In the genomic region with DNA sequence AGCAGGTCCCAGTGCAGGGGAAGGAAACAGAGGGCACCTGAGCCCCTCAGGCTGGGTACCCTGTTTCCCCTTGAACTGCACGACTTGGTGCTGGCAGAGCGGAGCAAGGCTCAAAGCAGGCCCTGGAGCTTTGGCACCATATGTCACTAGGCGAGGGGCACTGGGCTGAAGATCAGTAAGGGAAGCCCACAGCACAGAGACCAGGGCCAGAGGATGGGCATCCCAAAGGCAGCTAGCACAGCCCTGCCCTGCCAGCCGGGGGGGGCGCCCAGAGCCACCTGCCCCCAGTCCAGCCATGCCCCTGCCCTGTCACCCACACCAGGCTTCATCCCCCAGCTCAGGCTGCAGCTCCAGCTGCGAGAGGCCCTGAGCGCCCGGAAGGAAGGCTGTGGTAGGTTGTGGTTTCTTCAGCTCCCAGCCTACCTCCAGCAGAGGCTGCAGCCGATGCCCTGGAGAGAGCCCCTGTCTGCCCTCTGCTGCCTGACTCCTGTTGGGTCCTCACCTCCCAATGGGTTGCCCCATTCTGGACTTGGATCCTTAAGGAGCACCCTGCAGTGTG, we compare ENCODE assay signal across 8 cellular contexts. TPM values are rescaled to one million over a fixed set of nuclear protein-coding genes. Genes with fewer than 3 reads are reported as not detected.
DNase-seq lines count a peak whose midpoint lies in the region; ATAC-seq and TF ChIP-seq lines count a peak whose summit lies in the region.

No MANE protein-coding gene starts in this region.

- H3K36me3 Mint-ChIP-seq in CD4-positive, CD25-positive, alpha-beta regulatory T cell = peaks cover 7% of the 10 kb centered on the region
- peaks cover 13% of the 10 kb centered on the region for H3K36me3 Mint-ChIP-seq in activated T-helper 2 cell treated with anti-CD3 and anti-CD28 coated beads, Interferon-gamma antibody, Interleukin-2, Interleukin-4, amounts not matched to agents 10 μg/mL and 5 μg/mL and 100 μg/mL, durations not matched to agents 14 hours and 24 hours and 36 hours (ENCODE audit: low read depth)

- TF ChIP-seq CTCF in LNCaP clone FGC (IDR thresholded peaks at IDR 0.05; ENCODE audit: control insufficient read depth, extremely low read depth, insufficient read depth) (no peak), mucosa of descending colon (IDR thresholded peaks at IDR 0.05) (no peak)

- H3K4me3 ChIP-seq in CD4-positive, CD25-positive, alpha-beta regulatory T cell (ENCODE audit: low read depth, low read length) = peak overlapping the region; percentile 59
- H3K4me3 ChIP-seq in LNCaP clone FGC (ENCODE audit: low read depth, low read length) (peak overlapping the region; percentile 38), mucosa of descending colon (no peak overlapping the region)

- ATAC-seq in CD4-positive, CD25-positive, alpha-beta regulatory T cell (ENCODE audit: low read depth in 2 of 2) = peak; percentile 87 to 90
- ATAC-seq in mucosa of descending colon (peak; percentile 6), GM21526 (IDR thresholded peaks at IDR 0.05; ENCODE audit: low FRiP score, unreplicated experiment) (no peak), HG02588 (IDR thresholded peaks at IDR 0.05; ENCODE audit: unreplicated experiment) (no peak)

- H3K36me3 ChIP-seq in CD4-positive, CD25-positive, alpha-beta regulatory T cell (ENCODE audit: control insufficient read depth, insufficient read depth, low read length) = peaks cover 23% of the 10 kb centered on the region
- H3K36me3 ChIP-seq in mucosa of descending colon (ENCODE audit: low read depth) = no peaks in the 10 kb centered on the region

- H3K27ac Mint-ChIP-seq in CD4-positive, CD25-positive, alpha-beta regulatory T cell = peak overlapping the region; percentile 56 to 88 (median 88)
- peak overlapping the region; percentile 65 for H3K27ac Mint-ChIP-seq in activated T-helper 2 cell treated with anti-CD3 and anti-CD28 coated beads, Interferon-gamma antibody, Interleukin-2, Interleukin-4, amounts not matched to agents 10 μg/mL and 5 μg/mL and 100 μg/mL, durations not matched to agents 14 hours and 24 hours and 36 hours

- no peaks in the 10 kb centered on the region for H3K27me3 Mint-ChIP-seq in CD4-positive, CD25-positive, alpha-beta regulatory T cell
- no peaks in the 10 kb centered on the region for H3K27me3 Mint-ChIP-seq in activated T-helper 2 cell treated with anti-CD3 and anti-CD28 coated beads, Interferon-gamma antibody, Interleukin-2, Interleukin-4, amounts not matched to agents 10 μg/mL and 5 μg/mL and 100 μg/mL, durations not matched to agents 14 hours and 24 hours and 36 hours (ENCODE audit: low read depth)

- H3K27me3 ChIP-seq in CD4-positive, CD25-positive, alpha-beta regulatory T cell (ENCODE audit: control insufficient read depth, insufficient read depth, low read length) = no peaks in the 10 kb centered on the region

- peak overlapping the region; percentile 68 for H3K27ac ChIP-seq in CD4-positive, CD25-positive, alpha-beta regulatory T cell (ENCODE audit: insufficient read depth, low read length, poor library complexity, severe bottlenecking)

- peaks cover 4 to 82% (median 31%) of the 10 kb centered on the region in 4 donors for H3K4me1 Mint-ChIP-seq in CD4-positive, CD25-positive, alpha-beta regulatory T cell
- peaks cover 45% of the 10 kb centered on the region for H3K4me1 Mint-ChIP-seq in activated T-helper 2 cell treated with anti-CD3 and anti-CD28 coated beads, Interferon-gamma antibody, Interleukin-2, Interleukin-4, amounts not matched to agents 10 μg/mL and 5 μg/mL and 100 μg/mL, durations not matched to agents 14 hours and 24 hours and 36 hours (ENCODE audit: low read depth)

- peak overlapping the region; percentile 82 to 88 (median 86) for H3K4me3 Mint-ChIP-seq in CD4-positive, CD25-positive, alpha-beta regulatory T cell
- peak overlapping the region; percentile 41 for H3K4me3 Mint-ChIP-seq in activated T-helper 2 cell treated with anti-CD3 and anti-CD28 coated beads, Interferon-gamma antibody, Interleukin-2, Interleukin-4, amounts not matched to agents 10 μg/mL and 5 μg/mL and 100 μg/mL, durations not matched to agents 14 hours and 24 hours and 36 hours (ENCODE audit: low read depth)

- no peaks in the 10 kb centered on the region for H3K9me3 Mint-ChIP-seq in CD4-positive, CD25-positive, alpha-beta regulatory T cell
- H3K9me3 Mint-ChIP-seq in activated T-helper 2 cell treated with anti-CD3 and anti-CD28 coated beads, Interferon-gamma antibody, Interleukin-2, Interleukin-4, amounts not matched to agents 10 μg/mL and 5 μg/mL and 100 μg/mL, durations not matched to agents 14 hours and 24 hours and 36 hours = no peaks in the 10 kb centered on the region

- no peaks in the 10 kb centered on the region for H3K9me3 ChIP-seq in CD4-positive, CD25-positive, alpha-beta regulatory T cell (ENCODE audit: control insufficient read depth in 2 of 2, low read length in 2 of 2)
- no peaks in the 10 kb centered on the region for H3K9me3 ChIP-seq in mucosa of descending colon

- peak; percentile 44 to 76 (median 65) for DNase-seq in CD4-positive, CD25-positive, alpha-beta regulatory T cell
- peak; percentile 70 for DNase-seq in GM19240 (ENCODE audit: insufficient read length, low spot score)
- no peak for DNase-seq in LNCaP clone FGC (ENCODE audit: low read depth)
- peak; percentile 53 for DNase-seq in activated T-helper 2 cell treated with anti-CD3 and anti-CD28 coated beads, Interferon-gamma antibody, Interleukin-2, Interleukin-4, amounts not matched to agents 10 μg/mL and 5 μg/mL and 100 μg/mL, durations not matched to agents 14 hours and 24 hours and 36 hours (ENCODE audit: low spot score)
- DNase-seq in mucosa of descending colon = no peak
- no peak for DNase-seq in COR-L47 (lab: John Stamatoyannopoulos, UW)

- H3K4me1 ChIP-seq in CD4-positive, CD25-positive, alpha-beta regulatory T cell (ENCODE audit: control insufficient read depth, insufficient read depth, low read length, poor library complexity, severe bottlenecking) = peaks cover 85% of the 10 kb centered on the region
- H3K4me1 ChIP-seq in mucosa of descending colon (ENCODE audit: low read depth) = peaks cover 71% of the 10 kb centered on the region

- intact Hi-C loops in activated T-helper 2 cell treated with anti-CD3 and anti-CD28 coated beads, Interferon-gamma antibody, Interleukin-2, Interleukin-4, amounts not matched to agents 10 μg/mL and 5 μg/mL and 100 μg/mL, durations not matched to agents 14 hours and 24 hours and 36 hours (cut with micrococcal nuclease) = loop anchor here (1.0 kb wide), 1 partner anchor 10 kb away; no protein-coding TSS in a partner anchor
- intact Hi-C loops in mucosa of descending colon (cut with DNase I, micrococcal nuclease) = no loop called here

RNA-seq across cellular contexts. Expression of gene NHERF1, which starts 10.9 kb away (rescaled TPM):
- total RNA-seq in CD4-positive, CD25-positive, alpha-beta regulatory T cell = 177 TPM
- 100 to 1,000 TPM; 373 to 453 (median 405) TPM for polyA plus RNA-seq in CD4-positive, CD25-positive, alpha-beta regulatory T cell
- 129 and 133 TPM in 2 replicates for total RNA-seq in activated T-helper 2 cell treated with anti-CD3 and anti-CD28 coated beads, Interferon-gamma antibody, Interleukin-2, Interleukin-4, amounts not matched to agents 10 μg/mL and 5 μg/mL and 100 μg/mL, durations not matched to agents 14 hours and 24 hours and 36 hours
- 100 to 1,000 TPM; 109 to 281 (median 164) TPM for total RNA-seq in mucosa of descending colon

RNA-seq across cellular contexts. Expression of gene NAT9, which starts 16.8 kb away (rescaled TPM):
- total RNA-seq in CD4-positive, CD25-positive, alpha-beta regulatory T cell = 35.4 TPM
- polyA plus RNA-seq in CD4-positive, CD25-positive, alpha-beta regulatory T cell = 10 to 100 TPM; 16.2 to 22.0 (median 17.7) TPM
- total RNA-seq in activated T-helper 2 cell treated with anti-CD3 and anti-CD28 coated beads, Interferon-gamma antibody, Interleukin-2, Interleukin-4, amounts not matched to agents 10 μg/mL and 5 μg/mL and 100 μg/mL, durations not matched to agents 14 hours and 24 hours and 36 hours = 55.3 TPM in 2 replicates
- 10 to 100 TPM; 35.8 to 40.6 (median 39.8) TPM for total RNA-seq in mucosa of descending colon

RNA-seq across cellular contexts. Expression of gene RAB37, which starts 22.3 kb away (rescaled TPM):
- 85.5 TPM for total RNA-seq in CD4-positive, CD25-positive, alpha-beta regulatory T cell
- 100 to 1,000 TPM in 2 of 4 donors, 10 to 100 TPM in 2; 75.6 to 159 (median 104) TPM for polyA plus RNA-seq in CD4-positive, CD25-positive, alpha-beta regulatory T cell
- total RNA-seq in activated T-helper 2 cell treated with anti-CD3 and anti-CD28 coated beads, Interferon-gamma antibody, Interleukin-2, Interleukin-4, amounts not matched to agents 10 μg/mL and 5 μg/mL and 100 μg/mL, durations not matched to agents 14 hours and 24 hours and 36 hours = 9.7 and 12.1 TPM in 2 replicates
- total RNA-seq in mucosa of descending colon = 1 to 10 TPM; 4.3 to 9.8 (median 9.0) TPM

RNA-seq across cellular contexts. Expression of gene CD300LF, which starts 46.6 kb away (rescaled TPM):
- total RNA-seq in CD4-positive, CD25-positive, alpha-beta regulatory T cell = 0.52 TPM
- under 1 TPM in 2 of 4 donors, not detected in 2; 0.19 to 0.21 TPM for polyA plus RNA-seq in CD4-positive, CD25-positive, alpha-beta regulatory T cell
- not detected in 2 replicates for total RNA-seq in activated T-helper 2 cell treated with anti-CD3 and anti-CD28 coated beads, Interferon-gamma antibody, Interleukin-2, Interleukin-4, amounts not matched to agents 10 μg/mL and 5 μg/mL and 100 μg/mL, durations not matched to agents 14 hours and 24 hours and 36 hours
- total RNA-seq in mucosa of descending colon = 1 to 10 TPM; 2.0 TPM

Comparison
In these comparisons a context has a peak if more than half of its experiments do, and no peak if none do; other contexts are left out.
1. ATAC-seq: peak in CD4-positive, CD25-positive, alpha-beta regulatory T cell (2 of 2) and mucosa of descending colon (single experiment); none in GM21526 (single experiment) and HG02588 (single experiment).
2. DNase-seq: peak in CD4-positive, CD25-positive, alpha-beta regulatory T cell (3 of 3), GM19240 (single experiment) and activated T-helper 2 cell treated with anti-CD3 and anti-CD28 coated beads, Interferon-gamma antibody, Interleukin-2, Interleukin-4, amounts not matched to agents 10 μg/mL and 5 μg/mL and 100 μg/mL, durations not matched to agents 14 hours and 24 hours and 36 hours (single experiment); none in LNCaP clone FGC (single experiment), mucosa of descending colon (0 of 3) and COR-L47 (single experiment).